ENCODE assay signal across 1 cellular context in genomic region chr11:78181155-78181554, GRCh38.
TF ChIP-seq lines count a peak whose summit lies in the region.

No MANE protein-coding gene starts in this region.

TF ChIP-seq in SK-N-SH, 30 proteins besides CTCF, POLR2A, EP300 and RAD21 (continued from another document):
- TF ChIP-seq, protein P1, sequence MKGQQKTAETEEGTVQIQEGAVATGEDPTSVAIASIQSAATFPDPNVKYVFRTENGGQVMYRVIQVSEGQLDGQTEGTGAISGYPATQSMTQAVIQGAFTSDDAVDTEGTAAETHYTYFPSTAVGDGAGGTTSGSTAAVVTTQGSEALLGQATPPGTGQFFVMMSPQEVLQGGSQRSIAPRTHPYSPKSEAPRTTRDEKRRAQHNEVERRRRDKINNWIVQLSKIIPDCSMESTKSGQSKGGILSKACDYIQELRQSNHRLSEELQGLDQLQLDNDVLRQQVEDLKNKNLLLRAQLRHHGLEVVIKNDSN (IDR thresholded peaks at IDR 0.05; ENCODE audit: borderline replicate concordance, low read depth), result no peak
- TF ChIP-seq TEAD4 (IDR thresholded peaks at IDR 0.05; ENCODE audit: borderline replicate concordance, insufficient read depth) (no peak), FOSL2 (IDR thresholded peaks at IDR 0.05; ENCODE audit: borderline replicate concordance, low read depth) (no peak), RFX5 (IDR thresholded peaks at IDR 0.05; ENCODE audit: low read length) (no peak), EZH2phosphoT487 (IDR thresholded peaks at IDR 0.05; ENCODE audit: borderline replicate concordance, low read depth) (no peak), FOXJ3 (CRISPR knock-in tag; IDR thresholded peaks at IDR 0.05) (no peak), MEF2A (IDR thresholded peaks at IDR 0.05; ENCODE audit: borderline replicate concordance, low read depth) (no peak), YY1 (IDR thresholded peaks at IDR 0.05; ENCODE audit: low read depth) (no peak), FOXM1 (IDR thresholded peaks at IDR 0.05; ENCODE audit: low read depth) (no peak)
- TF ChIP-seq, protein P2, sequence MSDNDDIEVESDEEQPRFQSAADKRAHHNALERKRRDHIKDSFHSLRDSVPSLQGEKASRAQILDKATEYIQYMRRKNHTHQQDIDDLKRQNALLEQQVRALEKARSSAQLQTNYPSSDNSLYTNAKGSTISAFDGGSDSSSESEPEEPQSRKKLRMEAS (IDR thresholded peaks at IDR 0.05; ENCODE audit: low read depth), result no peak
